ENCODE assay signal across 8 cellular contexts in the genomic region with DNA sequence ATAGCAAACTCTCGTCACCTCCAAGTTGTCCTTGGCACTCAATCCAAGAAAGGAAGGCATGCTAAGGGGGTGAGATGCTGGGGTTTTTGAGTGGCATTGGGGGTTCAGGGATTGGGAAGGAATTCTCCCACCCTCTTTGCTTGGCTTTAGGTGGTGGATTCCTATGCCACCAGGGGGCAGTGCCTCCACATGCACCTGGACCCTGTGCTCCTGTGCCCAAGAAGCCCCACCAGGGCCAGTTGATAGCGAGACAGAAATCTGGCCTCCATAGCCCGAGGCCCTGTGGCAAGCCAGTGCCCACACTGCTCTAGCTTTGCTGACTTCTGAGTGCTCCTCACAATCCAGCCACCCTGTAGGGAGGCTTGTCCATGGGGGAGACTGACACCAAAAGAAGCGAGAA. TPM values are rescaled to one million over a fixed set of nuclear protein-coding genes. Genes with fewer than 3 reads are reported as not detected.
A peak's percentile ranks its signal among the peaks of the same experiment; 100 is the strongest.
DNase-seq lines count a peak whose midpoint lies in the region; ATAC-seq, FAIRE-seq and TF ChIP-seq lines count a peak whose summit lies in the region.

No MANE protein-coding gene starts in this region.

- WGBS in gastroesophageal sphincter (ENCODE audit: low coverage in 1 of 2), 2 donors: 83% methylated on average over 1 of the region's 4 CpGs; no CpG with 5 or more reads in 1 of the 2 donors

- H3K9me3 ChIP-seq in gastroesophageal sphincter: no peaks in the 10 kb centered on the region

- no peaks in the 10 kb centered on the region for H3K27me3 ChIP-seq in gastroesophageal sphincter

- H3K4me1 ChIP-seq in gastroesophageal sphincter: no peaks in the 10 kb centered on the region

- DNase-seq in activated CD4-positive, alpha-beta T cell treated with anti-CD3 and anti-CD28 coated beads for 48 hours: peak; percentile 24
- DNase-seq in activated CD4-positive, alpha-beta T cell treated with anti-CD3 and anti-CD28 coated beads, Interleukin-2, amount 50 U/mL, for 4 hours: no peak
- peak; percentile 3 to 20 for DNase-seq in activated T-cell treated with anti-CD3 and anti-CD28 coated beads, Interleukin-2, amount 50 U/mL, for 72 hours
- DNase-seq in lung microvascular endothelial cell (ENCODE audit: low read depth in 2 of 2): peak; percentile 19 to 51
- no peak for DNase-seq in T-helper 9 cell
- DNase-seq in GM19239 (ENCODE audit: insufficient read length, low spot score): no peak

- H3K36me3 Mint-ChIP-seq in activated T-cell treated with anti-CD3 and anti-CD28 coated beads, Interleukin-2, amount 50 U/mL, for 72 hours (ENCODE audit: insufficient read depth in 2 of 2): no peaks in the 10 kb centered on the region

- no peak overlapping the region for H3K4me3 Mint-ChIP-seq in activated T-cell treated with anti-CD3 and anti-CD28 coated beads, Interleukin-2, amount 50 U/mL, for 72 hours

- TF ChIP-seq POLR2A in gastroesophageal sphincter (IDR thresholded peaks at IDR 0.05): no peak

- H3K27me3 Mint-ChIP-seq in activated T-cell treated with anti-CD3 and anti-CD28 coated beads, Interleukin-2, amount 50 U/mL, for 72 hours (ENCODE audit: low read depth): peaks cover 37% of the 10 kb centered on the region

- FAIRE-seq in GM19239 (lab: Jason Lieb, UNC): no peak

- H3K27ac ChIP-seq in gastroesophageal sphincter: no peak overlapping the region

- peak in 1 of 4 experiments; percentile 42 for TF ChIP-seq CTCF in gastroesophageal sphincter (IDR thresholded peaks at IDR 0.05)

- no peak overlapping the region for H3K27ac Mint-ChIP-seq in activated T-cell treated with anti-CD3 and anti-CD28 coated beads, Interleukin-2, amount 50 U/mL, for 72 hours

- ATAC-seq in HG02885 (IDR thresholded peaks at IDR 0.05; ENCODE audit: poor library complexity, unreplicated experiment): peak; percentile 61
- ATAC-seq in activated T-cell treated with anti-CD3 and anti-CD28 coated beads, Interleukin-2, amount 50 U/mL, for 72 hours (replicated peaks in 1 of 2): peak in 1 of 2 donors; percentile 28
- ATAC-seq in gastroesophageal sphincter: no peak

- H3K9me3 Mint-ChIP-seq in activated T-cell treated with anti-CD3 and anti-CD28 coated beads, Interleukin-2, amount 50 U/mL, for 72 hours: no peaks in the 10 kb centered on the region

- H3K4me1 Mint-ChIP-seq in activated T-cell treated with anti-CD3 and anti-CD28 coated beads, Interleukin-2, amount 50 U/mL, for 72 hours (ENCODE audit: low read depth): no peaks in the 10 kb centered on the region

- TF ChIP-seq EP300 in gastroesophageal sphincter (IDR thresholded peaks at IDR 0.05): no peak

- no peak overlapping the region for H3K4me3 ChIP-seq in gastroesophageal sphincter

- H3K36me3 ChIP-seq in gastroesophageal sphincter: no peaks in the 10 kb centered on the region

RNA-seq across cellular contexts. Expression of gene FATE1, which starts 2.0 kb away (rescaled TPM):
- total RNA-seq in activated T-cell treated with anti-CD3 and anti-CD28 coated beads, Interleukin-2, amount 50 U/mL, for 72 hours: not detected
- total RNA-seq in lung microvascular endothelial cell (not detected in 2 replicates), gastroesophageal sphincter (under 1 TPM in 1 of 4 donors, not detected in 3; 0.42 TPM)

RNA-seq across cellular contexts. Expression of gene PRRG3, which starts 18.6 kb away (rescaled TPM):
- total RNA-seq in activated T-cell treated with anti-CD3 and anti-CD28 coated beads, Interleukin-2, amount 50 U/mL, for 72 hours: not detected
- not detected in 2 replicates for total RNA-seq in lung microvascular endothelial cell
- 1 to 10 TPM in 1 of 4 donors, under 1 TPM in 3; 0.47 to 1.3 (median 0.71) TPM for total RNA-seq in gastroesophageal sphincter

RNA-seq across cellular contexts. Expression of gene CNGA2, which starts 20.7 kb away (rescaled TPM):
- not detected for total RNA-seq in activated T-cell treated with anti-CD3 and anti-CD28 coated beads, Interleukin-2, amount 50 U/mL, for 72 hours
- total RNA-seq in lung microvascular endothelial cell (not detected in 2 replicates), gastroesophageal sphincter (not detected)

Comparison
In these comparisons a context has a peak if more than half of its experiments do, and no peak if none do; other contexts are left out.
1. DNase-seq: peak in activated CD4-positive, alpha-beta T cell treated with anti-CD3 and anti-CD28 coated beads for 48 hours (single experiment), activated T-cell treated with anti-CD3 and anti-CD28 coated beads, Interleukin-2, amount 50 U/mL, for 72 hours (2 of 2) and lung microvascular endothelial cell (2 of 2); none in activated CD4-positive, alpha-beta T cell treated with anti-CD3 and anti-CD28 coated beads, Interleukin-2, amount 50 U/mL, for 4 hours (0 of 2), T-helper 9 cell (single experiment) and GM19239 (single experiment).